1 cellular context compared by ENCODE assay signal in the genomic region with DNA sequence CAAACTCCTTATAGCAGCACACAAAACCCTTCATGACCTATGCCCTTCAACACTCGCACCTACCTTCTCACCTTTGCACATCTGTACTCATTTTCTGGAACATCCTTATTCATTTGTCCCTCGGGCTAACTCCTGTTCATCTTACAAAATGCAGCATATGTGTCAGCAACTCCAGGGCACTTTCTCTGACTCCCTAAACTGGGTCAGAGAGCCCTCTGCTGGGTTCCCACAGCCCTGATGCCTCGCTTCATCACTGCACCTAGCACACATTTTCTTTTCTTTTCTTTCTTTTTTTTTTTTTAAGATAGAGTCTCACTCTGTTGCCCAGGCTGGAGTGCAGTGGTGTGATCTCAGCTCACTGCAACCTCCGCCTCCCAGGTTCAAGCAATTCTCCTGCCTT.
TF ChIP-seq lines count a peak whose summit lies in the region.

No MANE protein-coding gene starts in this region.

TF ChIP-seq in WTC11, 78 proteins besides CTCF, POLR2A, EP300 and RAD21 (continued from another document):
- TF ChIP-seq SOX15 (CRISPR knock-in tag; IDR thresholded peaks at IDR 0.05): no peak
- TF ChIP-seq ZMAT4 (CRISPR knock-in tag; IDR thresholded peaks at IDR 0.05): no peak
- no peak for TF ChIP-seq HMGA2 (CRISPR knock-in tag; IDR thresholded peaks at IDR 0.05)
- no peak for TF ChIP-seq MAX (CRISPR knock-in tag; IDR thresholded peaks at IDR 0.05)
- no peak for TF ChIP-seq ZBTB21 (CRISPR knock-in tag; IDR thresholded peaks at IDR 0.05; ENCODE audit: borderline replicate concordance)
- TF ChIP-seq ATF1 (CRISPR knock-in tag; IDR thresholded peaks at IDR 0.05): no peak
- no peak for TF ChIP-seq E2F5 (CRISPR knock-in tag; IDR thresholded peaks at IDR 0.05)
- TF ChIP-seq RELA (CRISPR knock-in tag; IDR thresholded peaks at IDR 0.05; ENCODE audit: borderline replicate concordance): no peak
- TF ChIP-seq ATF2 (CRISPR knock-in tag; IDR thresholded peaks at IDR 0.05; ENCODE audit: borderline replicate concordance, low read depth): no peak
- TF ChIP-seq ZNF671 (CRISPR knock-in tag; IDR thresholded peaks at IDR 0.05): no peak
- no peak for TF ChIP-seq GTF2I (CRISPR knock-in tag; conservative IDR thresholded peaks at IDR 0.05)
- TF ChIP-seq NFATC4 (CRISPR knock-in tag; IDR thresholded peaks at IDR 0.05): no peak
TF ChIP-seq in WTC11: peak in this region for 0.
